ENCODE assay signal across 26 cellular contexts in the genomic region with DNA sequence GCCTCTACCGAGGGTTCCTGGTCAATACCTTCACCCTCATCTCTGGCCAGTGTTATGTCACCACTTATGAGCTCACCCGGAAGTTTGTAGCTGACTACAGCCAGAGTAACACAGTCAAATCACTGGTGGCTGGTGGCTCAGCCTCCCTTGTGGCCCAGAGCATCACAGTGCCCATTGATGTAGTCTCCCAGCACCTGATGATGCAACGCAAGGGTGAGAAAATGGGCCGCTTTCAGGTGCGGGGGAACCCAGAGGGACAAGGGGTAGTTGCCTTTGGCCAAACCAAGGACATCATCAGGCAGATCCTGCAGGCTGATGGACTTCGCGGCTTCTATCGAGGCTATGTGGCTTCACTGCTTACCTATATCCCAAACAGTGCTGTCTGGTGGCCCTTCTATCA. TPM values are rescaled to one million over a fixed set of nuclear protein-coding genes. Genes with fewer than 3 reads are reported as not detected.
DNase-seq lines count a peak whose midpoint lies in the region; ATAC-seq, FAIRE-seq and TF ChIP-seq lines count a peak whose summit lies in the region.
"Had no signal": no experiment of that assay in that cellular context is flagged by ENCODE, and none has a peak within 500 bp of the region (broad histone marks: within the 10 kb centered on the region; RNA-seq: fewer than 3 reads in every experiment).

No MANE protein-coding gene starts in this region.

- intact Hi-C loops in activated T-helper 1 cell treated with anti-CD3 and anti-CD28 coated beads, Interleukin-12 subunit alpha, Interleukin-12 subunit beta, Interleukin-2, Interleukin-4 antibody, amounts not matched to agents 30 ng/mL and 10 ng/mL and 1 ng/mL, durations not matched to agents 14 hours and 24 hours and 36 hours (cut with micrococcal nuclease): no loop called here

- no peak for ATAC-seq in activated T-cell treated with anti-CD3 and anti-CD28 coated beads, Interleukin-2, amount 50 U/mL, for 4 hours
- ATAC-seq in HG02870 (IDR thresholded peaks at IDR 0.05; ENCODE audit: unreplicated experiment): no peak
- ATAC-seq: activated CD4-positive, CD25-positive, alpha-beta regulatory T cell treated with anti-CD3 and anti-CD28 coated beads, Interleukin-2, amount 50 U/mL, for 24 hours; left ventricle myocardium superior had no signal

- no peaks in the 10 kb centered on the region for H3K9me3 Mint-ChIP-seq in activated T-cell treated with anti-CD3 and anti-CD28 coated beads, Interleukin-2, amount 50 U/mL, for 4 hours
- H3K9me3 Mint-ChIP-seq in activated T-cell treated with anti-CD3 and anti-CD28 coated beads, Interleukin-2, amount 50 U/mL, for 24 hours: no peaks in the 10 kb centered on the region
- H3K9me3 Mint-ChIP-seq in activated T-helper 1 cell treated with anti-CD3 and anti-CD28 coated beads, Interleukin-12 subunit alpha, Interleukin-12 subunit beta, Interleukin-2, Interleukin-4 antibody, amounts not matched to agents 30 ng/mL and 10 ng/mL and 1 ng/mL, durations not matched to agents 14 hours and 24 hours and 36 hours: no peaks in the 10 kb centered on the region
- H3K9me3 Mint-ChIP-seq: naive B cell had no signal

- FAIRE-seq in GM12892 (lab: Jason Lieb, UNC): peak; percentile 57
- FAIRE-seq: colon, RCC 7860, TTC549 had no signal

- no peak for TF ChIP-seq CTCF in neutrophil (IDR thresholded peaks at IDR 0.05)

- peaks cover 51% of the 10 kb centered on the region for H3K4me1 Mint-ChIP-seq in activated T-cell treated with anti-CD3 and anti-CD28 coated beads, Interleukin-2, amount 50 U/mL, for 4 hours (ENCODE audit: low read depth)
- H3K4me1 Mint-ChIP-seq in activated T-cell treated with anti-CD3 and anti-CD28 coated beads, Interleukin-2, amount 50 U/mL, for 24 hours (ENCODE audit: low read depth): peaks cover 60% of the 10 kb centered on the region
- peaks cover 51% of the 10 kb centered on the region for H3K4me1 Mint-ChIP-seq in activated T-helper 1 cell treated with anti-CD3 and anti-CD28 coated beads, Interleukin-12 subunit alpha, Interleukin-12 subunit beta, Interleukin-2, Interleukin-4 antibody, amounts not matched to agents 30 ng/mL and 10 ng/mL and 1 ng/mL, durations not matched to agents 14 hours and 24 hours and 36 hours (ENCODE audit: low read depth)

- peaks cover 65% of the 10 kb centered on the region for H3K36me3 ChIP-seq in neutrophil

- H3K4me3 ChIP-seq in neutrophil (ENCODE audit: low read depth in 1 of 2, low read length in 1 of 2): no peak overlapping the region
- H3K4me3 ChIP-seq: BLaER1, transverse colon had no signal

- TF ChIP-seq POLR2A in GM12892 (IDR thresholded peaks at IDR 0.05; ENCODE audit: low read depth, low read length): 0 out of 2 replicates have a peak, but pooled peaks have one; percentile 17

- H3K27ac Mint-ChIP-seq in activated T-cell treated with anti-CD3 and anti-CD28 coated beads, Interleukin-2, amount 50 U/mL, for 24 hours: no peak overlapping the region
- H3K27ac Mint-ChIP-seq in activated T-helper 1 cell treated with anti-CD3 and anti-CD28 coated beads, Interleukin-12 subunit alpha, Interleukin-12 subunit beta, Interleukin-2, Interleukin-4 antibody, amounts not matched to agents 30 ng/mL and 10 ng/mL and 1 ng/mL, durations not matched to agents 14 hours and 24 hours and 36 hours: peak overlapping the region; percentile 94

- peaks cover 91 to 94% of the 10 kb centered on the region in 2 experiments for H3K4me1 ChIP-seq in neutrophil (ENCODE audit: control insufficient read depth in 1 of 2, insufficient read depth in 1 of 2, low read depth in 1 of 2, low read length in 1 of 2)

- DNase-seq in activated T-cell treated with anti-CD3 and anti-CD28 coated beads, Interleukin-2, amount 50 U/mL, for 4 hours: no peak
- no peak for DNase-seq in activated T-cell treated with anti-CD3 and anti-CD28 coated beads, Interleukin-2, amount 50 U/mL, for 24 hours
- no peak for DNase-seq in GM12892 (ENCODE audit: insufficient read length)
- no peak for DNase-seq in activated T-helper 1 cell treated with anti-CD3 and anti-CD28 coated beads, Interleukin-12 subunit alpha, Interleukin-12 subunit beta, Interleukin-2, Interleukin-4 antibody, amounts not matched to agents 30 ng/mL and 10 ng/mL and 1 ng/mL, durations not matched to agents 14 hours and 24 hours and 36 hours (ENCODE audit: low spot score)
- no peak for DNase-seq in kidney glomerular epithelial cell (lab: John Stamatoyannopoulos, UW)
- no peak for DNase-seq in midbrain (lab: John Stamatoyannopoulos, UW)
- DNase-seq: activated gamma-delta T cell treated with Interleukin-2 at 50 U/mL for 16 hours; aorta; DMS79 treated with DMSO at 0.1 percent for 48 hours; effector CD4-positive, alpha-beta T cell; GF-D8; H7; islet precursor cell; left ventricle myocardium superior; naive B cell; NCI-H1105 treated with DMSO at 0.1 percent for 48 hours; NCI-H1930; NCI-H526; transverse colon had no signal

- H3K36me3 Mint-ChIP-seq in activated T-cell treated with anti-CD3 and anti-CD28 coated beads, Interleukin-2, amount 50 U/mL, for 4 hours (ENCODE audit: insufficient read depth): peaks cover 37% of the 10 kb centered on the region
- peaks cover 70% of the 10 kb centered on the region for H3K36me3 Mint-ChIP-seq in activated T-cell treated with anti-CD3 and anti-CD28 coated beads, Interleukin-2, amount 50 U/mL, for 24 hours (ENCODE audit: low read depth)
- H3K36me3 Mint-ChIP-seq in activated T-helper 1 cell treated with anti-CD3 and anti-CD28 coated beads, Interleukin-12 subunit alpha, Interleukin-12 subunit beta, Interleukin-2, Interleukin-4 antibody, amounts not matched to agents 30 ng/mL and 10 ng/mL and 1 ng/mL, durations not matched to agents 14 hours and 24 hours and 36 hours (ENCODE audit: low read depth): peaks cover 45% of the 10 kb centered on the region

- H3K4me3 Mint-ChIP-seq in activated T-cell treated with anti-CD3 and anti-CD28 coated beads, Interleukin-2, amount 50 U/mL, for 4 hours: peak overlapping the region; percentile 45
- H3K4me3 Mint-ChIP-seq in activated T-cell treated with anti-CD3 and anti-CD28 coated beads, Interleukin-2, amount 50 U/mL, for 24 hours: no peak overlapping the region
- H3K4me3 Mint-ChIP-seq in activated T-helper 1 cell treated with anti-CD3 and anti-CD28 coated beads, Interleukin-12 subunit alpha, Interleukin-12 subunit beta, Interleukin-2, Interleukin-4 antibody, amounts not matched to agents 30 ng/mL and 10 ng/mL and 1 ng/mL, durations not matched to agents 14 hours and 24 hours and 36 hours: peak overlapping the region; percentile 78

- no peaks in the 10 kb centered on the region for H3K27me3 Mint-ChIP-seq in activated T-cell treated with anti-CD3 and anti-CD28 coated beads, Interleukin-2, amount 50 U/mL, for 4 hours (ENCODE audit: low read depth)
- H3K27me3 Mint-ChIP-seq in activated T-cell treated with anti-CD3 and anti-CD28 coated beads, Interleukin-2, amount 50 U/mL, for 24 hours: no peaks in the 10 kb centered on the region
- H3K27me3 Mint-ChIP-seq in activated T-helper 1 cell treated with anti-CD3 and anti-CD28 coated beads, Interleukin-12 subunit alpha, Interleukin-12 subunit beta, Interleukin-2, Interleukin-4 antibody, amounts not matched to agents 30 ng/mL and 10 ng/mL and 1 ng/mL, durations not matched to agents 14 hours and 24 hours and 36 hours (ENCODE audit: insufficient read depth): no peaks in the 10 kb centered on the region
- H3K27me3 Mint-ChIP-seq: naive B cell had no signal

- peak overlapping the region; percentile 87 for H3K27ac ChIP-seq in neutrophil
- H3K27ac ChIP-seq: BLaER1, transverse colon had no signal

- H3K9me3 ChIP-seq in neutrophil: no peaks in the 10 kb centered on the region
- H3K9me3 ChIP-seq: BLaER1, transverse colon had no signal

- no peaks in the 10 kb centered on the region for H3K27me3 ChIP-seq in neutrophil
- H3K27me3 ChIP-seq: BLaER1, transverse colon had no signal

RNA-seq across cellular contexts. Expression of a gene that starts 6.2 kb away (rescaled TPM):
- 10 to 100 TPM; 61.3 to 79.7 (median 73.0) TPM for total RNA-seq in activated T-cell treated with anti-CD3 and anti-CD28 coated beads, Interleukin-2, amount 50 U/mL, for 4 hours
- polyA plus RNA-seq in GM12892 (2012; ENCODE audit: missing spikeins): 13.9 TPM
- 67.6 and 79.3 TPM in 2 replicates for total RNA-seq in activated T-helper 1 cell treated with anti-CD3 and anti-CD28 coated beads, Interleukin-12 subunit alpha, Interleukin-12 subunit beta, Interleukin-2, Interleukin-4 antibody, amounts not matched to agents 30 ng/mL and 10 ng/mL and 1 ng/mL, durations not matched to agents 14 hours and 24 hours and 36 hours

RNA-seq across cellular contexts. Expression of a gene that starts 12.7 kb away (rescaled TPM):
- 100 to 1,000 TPM; 184 to 201 (median 192) TPM for total RNA-seq in activated T-cell treated with anti-CD3 and anti-CD28 coated beads, Interleukin-2, amount 50 U/mL, for 4 hours
- 45.2 TPM for polyA plus RNA-seq in GM12892 (2012; ENCODE audit: missing spikeins)
- total RNA-seq in activated T-helper 1 cell treated with anti-CD3 and anti-CD28 coated beads, Interleukin-12 subunit alpha, Interleukin-12 subunit beta, Interleukin-2, Interleukin-4 antibody, amounts not matched to agents 30 ng/mL and 10 ng/mL and 1 ng/mL, durations not matched to agents 14 hours and 24 hours and 36 hours: 105 and 111 TPM in 2 replicates

RNA-seq across cellular contexts. Expression of a gene that starts 41.9 kb away (rescaled TPM):
- total RNA-seq in activated T-cell treated with anti-CD3 and anti-CD28 coated beads, Interleukin-2, amount 50 U/mL, for 4 hours: 1 to 10 TPM; 2.0 to 2.5 (median 2.4) TPM
- not detected for polyA plus RNA-seq in GM12892 (2012; ENCODE audit: missing spikeins)
- 1.8 and 2.5 TPM in 2 replicates for total RNA-seq in activated T-helper 1 cell treated with anti-CD3 and anti-CD28 coated beads, Interleukin-12 subunit alpha, Interleukin-12 subunit beta, Interleukin-2, Interleukin-4 antibody, amounts not matched to agents 30 ng/mL and 10 ng/mL and 1 ng/mL, durations not matched to agents 14 hours and 24 hours and 36 hours

RNA-seq across cellular contexts. Expression of a gene that starts 46.7 kb away (rescaled TPM):
- 10 to 100 TPM; 31.7 to 51.5 (median 37.1) TPM for total RNA-seq in activated T-cell treated with anti-CD3 and anti-CD28 coated beads, Interleukin-2, amount 50 U/mL, for 4 hours
- 19.0 TPM for polyA plus RNA-seq in GM12892 (2012; ENCODE audit: missing spikeins)
- 8.8 and 9.0 TPM in 2 replicates for total RNA-seq in activated T-helper 1 cell treated with anti-CD3 and anti-CD28 coated beads, Interleukin-12 subunit alpha, Interleukin-12 subunit beta, Interleukin-2, Interleukin-4 antibody, amounts not matched to agents 30 ng/mL and 10 ng/mL and 1 ng/mL, durations not matched to agents 14 hours and 24 hours and 36 hours

RNA-seq across cellular contexts. Expression of a gene that starts 47.8 kb away (rescaled TPM):
- total RNA-seq in activated T-cell treated with anti-CD3 and anti-CD28 coated beads, Interleukin-2, amount 50 U/mL, for 4 hours: 1 to 10 TPM; 2.0 to 3.6 (median 3.4) TPM
- polyA plus RNA-seq in GM12892 (2012; ENCODE audit: missing spikeins): 3.9 TPM
- 5.0 and 5.2 TPM in 2 replicates for total RNA-seq in activated T-helper 1 cell treated with anti-CD3 and anti-CD28 coated beads, Interleukin-12 subunit alpha, Interleukin-12 subunit beta, Interleukin-2, Interleukin-4 antibody, amounts not matched to agents 30 ng/mL and 10 ng/mL and 1 ng/mL, durations not matched to agents 14 hours and 24 hours and 36 hours
